Comparison of ENCODE assay signal across 2 cellular contexts in the genomic region with DNA sequence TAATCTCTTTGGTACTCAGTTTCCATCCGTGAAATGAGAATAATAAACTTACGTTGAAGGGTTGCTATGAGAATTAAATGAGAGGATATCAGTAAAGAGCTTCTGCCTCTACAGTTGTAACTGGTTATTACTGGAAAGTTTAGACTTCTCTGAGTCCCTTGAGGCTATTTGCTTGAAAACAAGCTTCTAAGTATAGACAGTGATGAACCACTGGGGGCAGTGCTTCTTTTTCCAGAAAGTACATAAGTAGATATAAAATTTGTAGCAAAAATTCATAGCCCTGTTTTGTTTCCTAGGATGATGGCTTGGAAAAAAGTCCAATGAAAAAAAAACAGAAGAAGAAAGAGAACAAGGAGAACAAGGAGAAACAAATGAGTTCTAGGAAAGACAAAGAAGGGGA.
TF ChIP-seq lines count a peak whose summit lies in the region.

No MANE protein-coding gene starts in this region.

TF ChIP-seq in SK-N-SH, 30 proteins besides CTCF, POLR2A, EP300 and RAD21 (continued from another document):
- TF ChIP-seq MEF2A (IDR thresholded peaks at IDR 0.05; ENCODE audit: borderline replicate concordance, low read depth) = no peak
TF ChIP-seq in SK-N-SH: peak in this region for 0.

TF ChIP-seq in SK-N-SH treated with all-trans-retinoic acid at 6 μM for 48 hours, 23 proteins besides CTCF, POLR2A, EP300 and RAD21 (continued from another document):
- TF ChIP-seq, protein P1, sequence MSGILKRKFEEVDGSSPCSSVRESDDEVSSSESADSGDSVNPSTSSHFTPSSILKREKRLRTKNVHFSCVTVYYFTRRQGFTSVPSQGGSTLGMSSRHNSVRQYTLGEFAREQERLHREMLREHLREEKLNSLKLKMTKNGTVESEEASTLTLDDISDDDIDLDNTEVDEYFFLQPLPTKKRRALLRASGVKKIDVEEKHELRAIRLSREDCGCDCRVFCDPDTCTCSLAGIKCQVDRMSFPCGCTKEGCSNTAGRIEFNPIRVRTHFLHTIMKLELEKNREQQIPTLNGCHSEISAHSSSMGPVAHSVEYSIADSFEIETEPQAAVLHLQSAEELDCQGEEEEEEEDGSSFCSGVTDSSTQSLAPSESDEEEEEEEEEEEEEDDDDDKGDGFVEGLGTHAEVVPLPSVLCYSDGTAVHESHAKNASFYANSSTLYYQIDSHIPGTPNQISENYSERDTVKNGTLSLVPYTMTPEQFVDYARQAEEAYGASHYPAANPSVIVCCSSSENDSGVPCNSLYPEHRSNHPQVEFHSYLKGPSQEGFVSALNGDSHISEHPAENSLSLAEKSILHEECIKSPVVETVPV (CRISPR knock-in tag; IDR thresholded peaks at IDR 0.05) = no peak
- TF ChIP-seq ISL1 (CRISPR knock-in tag; IDR thresholded peaks at IDR 0.05) = no peak
- TF ChIP-seq ZFP3 (CRISPR knock-in tag; IDR thresholded peaks at IDR 0.05) = no peak
- TF ChIP-seq OSR1 (CRISPR knock-in tag; IDR thresholded peaks at IDR 0.05) = no peak
- TF ChIP-seq, protein P2, sequence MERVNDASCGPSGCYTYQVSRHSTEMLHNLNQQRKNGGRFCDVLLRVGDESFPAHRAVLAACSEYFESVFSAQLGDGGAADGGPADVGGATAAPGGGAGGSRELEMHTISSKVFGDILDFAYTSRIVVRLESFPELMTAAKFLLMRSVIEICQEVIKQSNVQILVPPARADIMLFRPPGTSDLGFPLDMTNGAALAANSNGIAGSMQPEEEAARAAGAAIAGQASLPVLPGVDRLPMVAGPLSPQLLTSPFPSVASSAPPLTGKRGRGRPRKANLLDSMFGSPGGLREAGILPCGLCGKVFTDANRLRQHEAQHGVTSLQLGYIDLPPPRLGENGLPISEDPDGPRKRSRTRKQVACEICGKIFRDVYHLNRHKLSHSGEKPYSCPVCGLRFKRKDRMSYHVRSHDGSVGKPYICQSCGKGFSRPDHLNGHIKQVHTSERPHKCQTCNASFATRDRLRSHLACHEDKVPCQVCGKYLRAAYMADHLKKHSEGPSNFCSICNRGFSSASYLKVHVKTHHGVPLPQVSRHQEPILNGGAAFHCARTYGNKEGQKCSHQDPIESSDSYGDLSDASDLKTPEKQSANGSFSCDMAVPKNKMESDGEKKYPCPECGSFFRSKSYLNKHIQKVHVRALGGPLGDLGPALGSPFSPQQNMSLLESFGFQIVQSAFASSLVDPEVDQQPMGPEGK (CRISPR knock-in tag; IDR thresholded peaks at IDR 0.05; ENCODE audit: borderline replicate concordance) = no peak
- TF ChIP-seq GLIS3 (CRISPR knock-in tag; IDR thresholded peaks at IDR 0.05) = no peak
- TF ChIP-seq, protein P3, sequence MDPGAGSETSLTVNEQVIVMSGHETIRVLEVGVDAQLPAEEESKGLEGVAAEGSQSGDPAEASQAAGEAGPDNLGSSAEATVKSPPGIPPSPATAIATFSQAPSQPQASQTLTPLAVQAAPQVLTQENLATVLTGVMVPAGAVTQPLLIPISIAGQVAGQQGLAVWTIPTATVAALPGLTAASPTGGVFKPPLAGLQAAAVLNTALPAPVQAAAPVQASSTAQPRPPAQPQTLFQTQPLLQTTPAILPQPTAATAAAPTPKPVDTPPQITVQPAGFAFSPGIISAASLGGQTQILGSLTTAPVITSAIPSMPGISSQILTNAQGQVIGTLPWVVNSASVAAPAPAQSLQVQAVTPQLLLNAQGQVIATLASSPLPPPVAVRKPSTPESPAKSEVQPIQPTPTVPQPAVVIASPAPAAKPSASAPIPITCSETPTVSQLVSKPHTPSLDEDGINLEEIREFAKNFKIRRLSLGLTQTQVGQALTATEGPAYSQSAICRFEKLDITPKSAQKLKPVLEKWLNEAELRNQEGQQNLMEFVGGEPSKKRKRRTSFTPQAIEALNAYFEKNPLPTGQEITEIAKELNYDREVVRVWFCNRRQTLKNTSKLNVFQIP (CRISPR knock-in tag; IDR thresholded peaks at IDR 0.05; ENCODE audit: borderline replicate concordance, low read depth) = no peak
